Comparison of ENCODE assay signal across 27 cellular contexts in the genomic region with DNA sequence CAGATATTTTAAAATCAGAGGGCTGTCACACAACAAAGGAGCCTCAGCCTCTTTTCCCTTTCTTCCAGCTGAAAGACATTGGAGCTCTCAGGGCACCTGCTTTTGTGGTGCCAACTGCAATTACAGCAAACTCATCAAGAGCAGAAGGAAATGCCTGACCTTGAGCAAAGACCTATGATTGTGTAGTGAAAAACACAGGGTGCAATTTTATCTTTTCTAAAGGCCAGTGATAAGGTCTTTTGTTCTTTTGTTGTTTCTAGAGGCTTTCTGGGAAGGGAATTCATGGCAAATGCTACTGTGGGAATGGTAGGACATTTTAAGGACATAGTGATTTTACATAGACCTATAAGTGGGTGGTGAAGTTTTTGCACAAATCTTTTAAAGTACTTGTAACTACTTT.
"Had no signal": no experiment of that assay in that cellular context is flagged by ENCODE, and none has a peak within 500 bp of the region (broad histone marks: within the 10 kb centered on the region; RNA-seq: fewer than 3 reads in every experiment).

No MANE protein-coding gene starts in this region.

- H3K4me1 ChIP-seq: colonic mucosa, esophagus muscularis mucosa, foreskin keratinocyte, left ventricle myocardium inferior, lower lobe of right lung, pancreas, right atrium auricular region, testis, tibial artery had no signal

- H3K9me3 ChIP-seq: colonic mucosa, neutrophil, pancreas, testis had no signal

- H3K4me2 ChIP-seq: smooth muscle cell had no signal

- H3K27ac ChIP-seq: colonic mucosa, esophagus muscularis mucosa, foreskin keratinocyte, heart right ventricle, left ventricle myocardium inferior, lower lobe of right lung, neutrophil, pancreas, right atrium auricular region, testis, tibial artery had no signal

- DNase-seq: colonic mucosa; effector CD8-positive, alpha-beta T cell; foreskin keratinocyte; glutamatergic neuron; heart right ventricle; hippocampal formation; left colon; left ventricle myocardium inferior; lower lobe of right lung; naive thymus-derived CD8-positive, alpha-beta T cell; nephron progenitor cell; pancreas; stimulated activated CD4-positive, alpha-beta T cell treated with anti-CD3 and anti-CD28 coated beads, Interleukin-12 subunit alpha, Interleukin-12 subunit beta, amount 100 ng/mL, for 4 hours; stimulated activated CD4-positive, alpha-beta T cell treated with anti-CD3 and anti-CD28 coated beads, Interleukin-1b, Interleukin-23, amount 100 ng/mL, for 48 hours; stimulated activated CD4-positive, alpha-beta T cell treated with anti-CD3 and anti-CD28 coated beads, Interleukin-4, amount 100 ng/mL, for 1 hour; stimulated activated naive CD4-positive, alpha-beta T cell treated with Interleukin-2 at 50 U/mL for 16 hours; substantia nigra; testis; tibial artery had no signal

- ATAC-seq: foreskin keratinocyte; heart right ventricle; left colon; lower lobe of right lung; naive thymus-derived CD8-positive, alpha-beta T cell; pancreas; sciatic nerve; stimulated activated effector memory CD8-positive, alpha-beta T cell treated with anti-CD3 and anti-CD28 coated beads, Interleukin-12 subunit alpha, Interleukin-12 subunit beta, amount 100 ng/mL, for 72 hours had no signal

- H3K4me3 ChIP-seq: colonic mucosa, esophagus muscularis mucosa, heart right ventricle, left ventricle myocardium inferior, lower lobe of right lung, pancreas, right atrium auricular region, smooth muscle cell, testis, tibial artery had no signal

- H3K27me3 ChIP-seq: colonic mucosa, esophagus muscularis mucosa, foreskin keratinocyte, heart right ventricle, neutrophil, pancreas, right atrium auricular region, testis, tibial artery had no signal

- H3K36me3 ChIP-seq: colonic mucosa, esophagus muscularis mucosa, left ventricle myocardium inferior, lower lobe of right lung, neutrophil, pancreas, right atrium auricular region, tibial artery had no signal

- FAIRE-seq: endothelial cell of umbilical vein, islet of Langerhans, pancreas had no signal
